Comparison of ENCODE assay signal across 1 cellular context in the genomic region with DNA sequence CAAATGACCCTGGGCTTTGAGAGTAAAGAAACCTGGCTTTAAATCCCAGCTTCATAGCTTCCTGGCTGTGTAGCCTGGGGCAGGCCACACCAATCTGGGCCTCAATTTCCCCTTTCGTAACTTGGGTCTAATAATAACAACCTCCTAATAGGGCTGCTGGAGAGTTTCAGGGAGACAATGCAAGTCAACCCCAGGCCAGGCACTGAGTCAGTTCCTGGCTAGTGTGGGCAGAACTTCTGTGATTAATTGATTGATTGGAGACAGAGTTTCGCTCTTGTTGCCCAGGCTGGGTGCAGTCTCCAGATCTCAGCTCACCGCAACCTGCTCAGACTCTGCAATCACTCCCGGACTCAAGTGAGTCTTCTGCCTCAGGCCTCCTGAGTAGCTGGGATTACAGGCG.
TF ChIP-seq lines count a peak whose summit lies in the region.

No MANE protein-coding gene starts in this region.

TF ChIP-seq in endothelial cell of umbilical vein, 7 proteins besides CTCF, POLR2A, EP300 and RAD21:
- TF ChIP-seq MYC (IDR thresholded peaks at IDR 0.05; ENCODE audit: low read depth, low read length) (no peak), FOS (IDR thresholded peaks at IDR 0.05; ENCODE audit: borderline replicate concordance, insufficient read depth, low read length) (no peak), EZH2 (IDR thresholded peaks at IDR 0.05; ENCODE audit: borderline replicate concordance, low read depth, low read length, severe bottlenecking) (no peak), POLR2AphosphoS5 (IDR thresholded peaks at IDR 0.05; ENCODE audit: insufficient read depth, low read depth, low read length) (peak; percentile 25), JUN (IDR thresholded peaks at IDR 0.05; ENCODE audit: borderline replicate concordance, insufficient read depth, insufficient read length, low read depth) (no peak)
- TF ChIP-seq, protein P1, sequence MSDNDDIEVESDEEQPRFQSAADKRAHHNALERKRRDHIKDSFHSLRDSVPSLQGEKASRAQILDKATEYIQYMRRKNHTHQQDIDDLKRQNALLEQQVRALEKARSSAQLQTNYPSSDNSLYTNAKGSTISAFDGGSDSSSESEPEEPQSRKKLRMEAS (IDR thresholded peaks at IDR 0.05; ENCODE audit: insufficient read depth, insufficient read length), result no peak
TF ChIP-seq in endothelial cell of umbilical vein: peak in this region for 1.
